18 cellular contexts compared by ENCODE assay signal in genomic region chr7:37540917-37541316, GRCh38.
DNase-seq lines count a peak whose midpoint lies in the region; ATAC-seq, FAIRE-seq and TF ChIP-seq lines count a peak whose summit lies in the region.
"Had no signal": no experiment of that assay in that cellular context is flagged by ENCODE, and none has a peak within 500 bp of the region (broad histone marks: within the 10 kb centered on the region; RNA-seq: fewer than 3 reads in every experiment).

No MANE protein-coding gene starts in this region.

- H4K8ac ChIP-seq in H1 (ENCODE audit: extremely low read depth, insufficient read depth, low read length): peak overlapping the region; percentile 48; the same call in 1 of the 2 replicates

- H3K9me3 ChIP-seq in H1 (ENCODE audit: insufficient read depth in 2 of 2, low read depth in 1 of 2, low read length in 1 of 2): no peaks in the 10 kb centered on the region
- no peaks in the 10 kb centered on the region for H3K9me3 ChIP-seq in psoas muscle
- H3K9me3 ChIP-seq: SJSA1 had no signal

- H3K23ac ChIP-seq in H1 (ENCODE audit: insufficient read length): no peak overlapping the region

- H3K79me1 ChIP-seq in H1 (ENCODE audit: low read depth, low read length): no peaks in the 10 kb centered on the region

- H3K27ac ChIP-seq in H1 (ENCODE audit: low read depth, low read length): no peak overlapping the region
- H3K27ac ChIP-seq in psoas muscle: no peak overlapping the region
- H3K27ac ChIP-seq: SJSA1 had no signal

- ATAC-seq in psoas muscle (peak; percentile 62 to 96 (median 88)), GM18870 (IDR thresholded peaks at IDR 0.05; ENCODE audit: unreplicated experiment) (no peak), HG03439 (IDR thresholded peaks at IDR 0.05; ENCODE audit: unreplicated experiment) (no peak)

- no peak overlapping the region for H3K18ac ChIP-seq in H1 (ENCODE audit: extremely low read depth, low read length)

- no peak overlapping the region for H2BK15ac ChIP-seq in H1 (ENCODE audit: low read length)

- no peak for TF ChIP-seq EP300 in H1 (IDR thresholded peaks at IDR 0.05; ENCODE audit: borderline replicate concordance in 1 of 2, low read depth in 2 of 2, low read length in 2 of 2)

- H2AFZ ChIP-seq in H1 (ENCODE audit: low read length): no peak overlapping the region

- no peak overlapping the region for H3K4ac ChIP-seq in H1 (replicated peaks; ENCODE audit: insufficient read length, low read depth, low read length)

- DNase-seq in G401 (ENCODE audit: low spot score): peak; percentile 14
- DNase-seq in NCI-H446 treated with DMSO at 0.1 percent for 48 hours (lab: John Stamatoyannopoulos, UW): peak; percentile 95
- DNase-seq in H1 (ENCODE audit: low read depth in 1 of 2, low spot score in 2 of 2): no peak
- DNase-seq in psoas muscle: peak; percentile 12 to 74
- no peak for DNase-seq in activated T-cell treated with anti-CD3 and anti-CD28 coated beads, Interleukin-2, amount 50 U/mL, for 1 hour
- DNase-seq: GOT3; IMR-90; Kasumi-1; NCI-H1105 treated with DMSO at 0.1 percent for 48 hours; NCI-H1694 treated with DMSO at 0.1 percent for 48 hours; NCI-H2107; NCI-H226; NCI-H526 treated with DMSO at 0.1 percent for 48 hours; NK-92 treated with Interleukin-12 subunit alpha and Interleukin-12 subunit beta, amount 100 ng/mL, for 24 hours; RPMI8226 had no signal

- H3K9ac ChIP-seq in H1 (replicated peaks in 1 of 4; ENCODE audit: extremely low read depth in 1 of 4, low read depth in 3 of 4, low read length in 3 of 4): no peak overlapping the region

- CTCF ChIA-PET in H1 (lab: Charles Lee; ENCODE audit: partially characterized antibody): interaction anchor here (1.0 to 1.3 kb wide), 2 partner anchors 9 to 49 kb away, joined by 3 to 4 read pairs; no protein-coding TSS in a partner anchor

- no peaks in the 10 kb centered on the region for H3K23me2 ChIP-seq in H1 (ENCODE audit: low read depth, low read length)

- H2AK5ac ChIP-seq in H1 (ENCODE audit: low read depth, low read length): no peak overlapping the region

- H3K36me3 ChIP-seq in H1 (ENCODE audit: control insufficient read depth in 2 of 4, insufficient read depth in 4 of 4, low read length in 3 of 4) (no peaks in the 10 kb centered on the region), psoas muscle (ENCODE audit: insufficient read depth in 1 of 2, low read depth in 1 of 2) (no peaks in the 10 kb centered on the region)
- H3K36me3 ChIP-seq: SJSA1 had no signal

- H3K4me2 ChIP-seq in H1 (ENCODE audit: insufficient read depth in 1 of 2, low read depth in 2 of 2, low read length in 2 of 2): no peak overlapping the region

- 83% methylated on average over 9 of the region's 9 CpGs; no CpG with 5 or more reads in 1 of the 2 experiments for WGBS in H1 (ENCODE audit: extremely low coverage in 1 of 2, insufficient coverage in 1 of 2, insufficient read length in 1 of 2, insufficient replicate concordance in 2 of 2, low coverage in 1 of 2, low lambda C conversion rate in 2 of 2, missing lambda C conversion rate in 1 of 2), 2 experiments
- WGBS in psoas muscle, 3 donors: 38 to 54% (median 45%) methylated on average over 9 of the region's 9 CpGs

- no peak for TF ChIP-seq POLR2A in H1 (IDR thresholded peaks at IDR 0.05; ENCODE audit: control extremely low read depth in 1 of 2, low read depth in 2 of 2, low read length in 2 of 2)

- no peaks in the 10 kb centered on the region for H4K20me1 ChIP-seq in H1 (replicated peaks in 1 of 2; ENCODE audit: control insufficient read depth in 1 of 2, insufficient read depth in 2 of 2, low read length in 2 of 2)

- no peak overlapping the region for H2BK20ac ChIP-seq in H1 (ENCODE audit: low read length)

- TF ChIP-seq CTCF in H1 (IDR thresholded peaks at IDR 0.05; ENCODE audit: control extremely low read depth in 1 of 3, insufficient read depth in 1 of 3, low read depth in 1 of 3, low read length in 3 of 3) (no peak), psoas muscle (IDR thresholded peaks at IDR 0.05) (no peak)

- no peaks in the 10 kb centered on the region for H3K79me2 ChIP-seq in H1 (ENCODE audit: control insufficient read depth in 1 of 2, insufficient read depth in 2 of 2, low read length in 2 of 2)

- POLR2A ChIA-PET in H1 (lab: Charles Lee; ENCODE audit: partially characterized antibody): no interaction called here

- no peak overlapping the region for H2BK5ac ChIP-seq in H1 (ENCODE audit: low read depth, low read length)

- H4K5ac ChIP-seq in H1 (ENCODE audit: insufficient read length, low read depth, low read length): no peak overlapping the region

- no peak overlapping the region for H2BK120ac ChIP-seq in H1 (replicated peaks; ENCODE audit: low read depth, low read length)

- TF ChIP-seq RAD21 in H1 (IDR thresholded peaks at IDR 0.05 in 1 of 2, conservative IDR thresholded peaks at IDR 0.05 in 1 of 2; ENCODE audit: low read depth in 2 of 2, low read length in 2 of 2): no peak

- no peak overlapping the region for H3K4me3 ChIP-seq in H1 (ENCODE audit: extremely low read depth in 1 of 4, insufficient read depth in 2 of 4, low read depth in 3 of 4, low read length in 4 of 4)
- H3K4me3 ChIP-seq in psoas muscle: no peak overlapping the region
- H3K4me3 ChIP-seq: SJSA1 had no signal

- H3K4me1 ChIP-seq in H1 (replicated peaks in 1 of 4; ENCODE audit: control insufficient read depth in 3 of 4, insufficient read depth in 4 of 4, low read length in 3 of 4) (peaks cover 0 to 2% (median 0%) of the 10 kb centered on the region in 4 experiments; a peak in 3 of 7 replicates), psoas muscle (no peaks in the 10 kb centered on the region)
- H3K4me1 ChIP-seq: SJSA1 had no signal

- intact Hi-C loops in psoas muscle (cut with DNase I): no loop called here

- H4K91ac ChIP-seq in H1 (replicated peaks; ENCODE audit: insufficient read length, low read length): no peak overlapping the region

- H2BK12ac ChIP-seq in H1 (ENCODE audit: low read depth, low read length): no peak overlapping the region

- no peak for FAIRE-seq in H1 (lab: Jason Lieb, UNC)

- no peaks in the 10 kb centered on the region for H3K27me3 ChIP-seq in H1 (replicated peaks in 1 of 4; ENCODE audit: control insufficient read depth in 3 of 4, extremely low read depth in 1 of 4, insufficient read depth in 3 of 4, low read length in 3 of 4)
- no peaks in the 10 kb centered on the region for H3K27me3 ChIP-seq in psoas muscle (ENCODE audit: insufficient read depth in 3 of 3, low read length in 2 of 3)
- H3K27me3 ChIP-seq: SJSA1 had no signal

- no peak overlapping the region for H3K14ac ChIP-seq in H1 (ENCODE audit: insufficient read length)

- in situ Hi-C loops in G401 (cut with HindIII; ENCODE audit: low sequenced_read_pairs): no loop called here

- H3K56ac ChIP-seq in H1 (replicated peaks; ENCODE audit: insufficient read length, low read depth, low read length): no peak overlapping the region

TF ChIP-seq in H1, 55 proteins besides CTCF, POLR2A, EP300 and RAD21:
- TF ChIP-seq KDM5A (IDR thresholded peaks at IDR 0.05; ENCODE audit: low read length) (no peak), MAX (IDR thresholded peaks at IDR 0.05) (no peak), ZNF274 (IDR thresholded peaks at IDR 0.05; ENCODE audit: borderline replicate concordance, extremely low read depth, low read length) (no peak), TEAD4 (IDR thresholded peaks at IDR 0.05; ENCODE audit: low read depth, low read length) (no peak), PHF8 (conservative IDR thresholded peaks at IDR 0.05; ENCODE audit: low read depth, low read length) (no peak), RNF2 (IDR thresholded peaks at IDR 0.05; ENCODE audit: borderline replicate concordance, low read depth, low read length, missing control alignments, poor library complexity, severe bottlenecking) (no peak), EZH2 (IDR thresholded peaks at IDR 0.05; ENCODE audit: low read depth, low read length, severe bottlenecking) (no peak), POU5F1 (IDR thresholded peaks at IDR 0.05; ENCODE audit: low read depth, low read length) (no peak), YY1 (IDR thresholded peaks at IDR 0.05; ENCODE audit: low read depth, low read length) (no peak), TBP (IDR thresholded peaks at IDR 0.05; ENCODE audit: low read depth, low read length) (no peak), NRF1 (IDR thresholded peaks at IDR 0.05; ENCODE audit: low read depth, low read length) (no peak), HDAC2 (IDR thresholded peaks at IDR 0.05; ENCODE audit: borderline replicate concordance in 1 of 2, low read depth in 2 of 2, low read length in 2 of 2) (no peak), SRF (IDR thresholded peaks at IDR 0.05; ENCODE audit: low read depth, low read length) (no peak), KDM1A (IDR thresholded peaks at IDR 0.05; ENCODE audit: borderline replicate concordance, low read length) (no peak), BCL11A (IDR thresholded peaks at IDR 0.05; ENCODE audit: low read depth in 2 of 2, low read length in 2 of 2) (no peak), CREB1 (IDR thresholded peaks at IDR 0.05) (no peak)

Comparison
In these comparisons a context has a peak if more than half of its experiments do, and no peak if none do; other contexts are left out.
1. DNase-seq: peak in G401 (single experiment), NCI-H446 treated with DMSO at 0.1 percent for 48 hours (single experiment) and psoas muscle (2 of 2); none in H1 (0 of 2) and activated T-cell treated with anti-CD3 and anti-CD28 coated beads, Interleukin-2, amount 50 U/mL, for 1 hour (single experiment).
2. ATAC-seq: peak in psoas muscle (4 of 4); none in GM18870 (single experiment) and HG03439 (single experiment).